ENCODE assay signal across 1 cellular context in the genomic region with DNA sequence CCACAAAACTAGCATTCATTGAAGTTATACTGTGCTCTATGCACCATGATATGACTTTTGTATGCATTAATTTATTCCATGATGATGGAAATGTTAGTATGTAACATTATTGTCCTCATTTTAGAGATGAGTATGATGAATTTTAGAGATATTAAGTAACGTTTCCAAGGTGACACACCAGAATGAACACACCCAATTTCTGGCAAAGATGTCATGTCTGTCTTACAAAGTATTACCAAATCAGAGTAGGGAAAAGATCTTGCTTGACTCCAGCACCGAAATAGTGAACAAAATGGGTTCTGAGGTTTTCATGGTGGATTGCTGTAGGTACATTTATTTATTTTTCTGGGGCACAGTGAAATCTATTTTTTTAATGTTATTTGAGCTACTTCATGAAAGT.
TF ChIP-seq lines count a peak whose summit lies in the region.

No MANE protein-coding gene starts in this region.

TF ChIP-seq in IMR-90, 13 proteins besides CTCF, POLR2A, EP300 and RAD21 (continued from another document):
- TF ChIP-seq ELK1 (IDR thresholded peaks at IDR 0.05; ENCODE audit: borderline replicate concordance, low read depth, low read length): no peak
- no peak for TF ChIP-seq MAFK (IDR thresholded peaks at IDR 0.05; ENCODE audit: low read depth, low read length)
- TF ChIP-seq, protein P1, sequence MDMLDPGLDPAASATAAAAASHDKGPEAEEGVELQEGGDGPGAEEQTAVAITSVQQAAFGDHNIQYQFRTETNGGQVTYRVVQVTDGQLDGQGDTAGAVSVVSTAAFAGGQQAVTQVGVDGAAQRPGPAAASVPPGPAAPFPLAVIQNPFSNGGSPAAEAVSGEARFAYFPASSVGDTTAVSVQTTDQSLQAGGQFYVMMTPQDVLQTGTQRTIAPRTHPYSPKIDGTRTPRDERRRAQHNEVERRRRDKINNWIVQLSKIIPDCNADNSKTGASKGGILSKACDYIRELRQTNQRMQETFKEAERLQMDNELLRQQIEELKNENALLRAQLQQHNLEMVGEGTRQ (IDR thresholded peaks at IDR 0.05; ENCODE audit: low read depth, low read length): no peak
- no peak for TF ChIP-seq NFE2L2 (IDR thresholded peaks at IDR 0.05; ENCODE audit: low read depth, low read length)
- no peak for TF ChIP-seq MAZ (IDR thresholded peaks at IDR 0.05; ENCODE audit: borderline replicate concordance, low read depth, low read length)
- TF ChIP-seq RFX5 (IDR thresholded peaks at IDR 0.05; ENCODE audit: low read depth, low read length): no peak
- TF ChIP-seq FOS (IDR thresholded peaks at IDR 0.05; ENCODE audit: low read depth, low read length): no peak
- TF ChIP-seq BHLHE40 (IDR thresholded peaks at IDR 0.05; ENCODE audit: low read depth, low read length): no peak
- no peak for TF ChIP-seq MXI1 (IDR thresholded peaks at IDR 0.05; ENCODE audit: borderline replicate concordance, low read depth, low read length)
- TF ChIP-seq SMC3 (IDR thresholded peaks at IDR 0.05; ENCODE audit: low read depth, low read length): no peak
TF ChIP-seq in IMR-90: peak in this region for 0.
